ENCODE assay signal across 16 cellular contexts in the genomic region with DNA sequence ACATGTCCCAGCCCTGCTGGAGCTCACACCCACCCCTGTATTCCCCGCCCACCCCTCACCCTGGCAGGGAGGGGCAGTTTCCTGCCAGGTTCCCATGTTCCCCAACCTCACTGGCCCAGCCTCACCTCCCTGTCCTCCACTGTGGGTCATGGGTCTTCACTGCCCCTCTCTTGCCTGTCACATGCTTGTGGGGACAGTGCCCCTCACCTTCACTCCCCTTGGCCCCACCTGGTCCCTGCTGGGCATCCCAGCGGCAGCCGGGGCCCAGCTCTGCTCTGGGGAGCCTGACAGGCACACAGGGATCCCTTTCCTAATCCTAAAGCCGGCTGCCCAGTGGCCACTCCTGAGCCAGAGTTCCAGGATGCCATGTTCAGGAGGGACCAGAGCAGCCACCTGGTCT. TPM values are rescaled to one million over a fixed set of nuclear protein-coding genes. Genes with fewer than 3 reads are reported as not detected.
DNase-seq lines count a peak whose midpoint lies in the region; ATAC-seq and TF ChIP-seq lines count a peak whose summit lies in the region.
"Had no signal": no experiment of that assay in that cellular context is flagged by ENCODE, and none has a peak within 500 bp of the region (broad histone marks: within the 10 kb centered on the region; RNA-seq: fewer than 3 reads in every experiment).

No MANE protein-coding gene starts in this region.

- no peak overlapping the region for H3K27ac Mint-ChIP-seq in chondrocyte (ENCODE audit: unreplicated experiment)
- H3K27ac Mint-ChIP-seq: CD4-positive, alpha-beta memory T cell had no signal

- H3K4me3 ChIP-seq in BLaER1 treated with 17β-estradiol and CSF1 and Interleukin-3, amounts not matched to agents 10 nM and 100 nM, result no peak overlapping the region
- no peak overlapping the region for H3K4me3 ChIP-seq in osteoblast (ENCODE audit: insufficient read depth, low read length)
- H3K4me3 ChIP-seq: GM12878, GM23248, HAP-1 had no signal

- no peaks in the 10 kb centered on the region for H3K4me1 Mint-ChIP-seq in chondrocyte (ENCODE audit: low read depth)
- H3K4me1 Mint-ChIP-seq: CD14-positive monocyte; CD4-positive, alpha-beta memory T cell had no signal

- H3K4me1 ChIP-seq in BLaER1 treated with 17β-estradiol and CSF1 and Interleukin-3, amounts not matched to agents 10 nM and 100 nM, result peaks cover 7 to 92% (median 84%) of the 10 kb centered on the region in 10 experiments; a peak in 19 of 20 replicates
- H3K4me1 ChIP-seq in osteoblast (ENCODE audit: insufficient read depth, low read length), result no peaks in the 10 kb centered on the region
- H3K4me1 ChIP-seq: HAP-1 had no signal

- H3K36me3 ChIP-seq in BLaER1 treated with 17β-estradiol and CSF1 and Interleukin-3, amounts not matched to agents 10 nM and 100 nM, result no peaks in the 10 kb centered on the region
- H3K36me3 ChIP-seq in osteoblast (ENCODE audit: insufficient read depth, low read length), result no peaks in the 10 kb centered on the region
- H3K36me3 ChIP-seq: BE2C, HAP-1 had no signal

- H3K9me3 ChIP-seq in BLaER1 treated with 17β-estradiol and CSF1 and Interleukin-3, amounts not matched to agents 10 nM and 100 nM (replicated peaks in 1 of 11), result no peaks in the 10 kb centered on the region
- no peaks in the 10 kb centered on the region for H3K9me3 ChIP-seq in osteoblast (ENCODE audit: low read depth, low read length)
- H3K9me3 ChIP-seq: BE2C, HAP-1 had no signal

- H3K27ac ChIP-seq in BLaER1 treated with 17β-estradiol and CSF1 and Interleukin-3, amounts not matched to agents 10 nM and 100 nM, result no peak overlapping the region
- H3K27ac ChIP-seq in osteoblast (ENCODE audit: low read depth, low read length), result no peak overlapping the region
- H3K27ac ChIP-seq: GM23248 had no signal

- peak overlapping the region in 8 of 11 experiments; percentile 18 to 95 (median 78); a peak in 12 of 22 replicates for H3K4me2 ChIP-seq in BLaER1 treated with 17β-estradiol and CSF1 and Interleukin-3, amounts not matched to agents 10 nM and 100 nM
- no peak overlapping the region for H3K4me2 ChIP-seq in osteoblast (ENCODE audit: insufficient read depth, low read length)

- DNase-seq in chondrocyte (ENCODE audit: low spot score) (peak; percentile 59), osteoblast (ENCODE audit: insufficient read length, low spot score, missing footprints) (peak; percentile 83), NCI-H774 (lab: John Stamatoyannopoulos, UW) (no peak)
- DNase-seq: ACHN; BE2C; CD4-positive, alpha-beta memory T cell; DMS53; DND-41; EL; GM23248 had no signal

- H2AFZ ChIP-seq in osteoblast (ENCODE audit: low read length), result no peak overlapping the region
- H2AFZ ChIP-seq: GM23248 had no signal

- no peak overlapping the region for H3K4me3 Mint-ChIP-seq in chondrocyte (ENCODE audit: unreplicated experiment)
- H3K4me3 Mint-ChIP-seq: CD14-positive monocyte; CD4-positive, alpha-beta memory T cell had no signal

- H3K27me3 Mint-ChIP-seq in chondrocyte (ENCODE audit: low read depth), result no peaks in the 10 kb centered on the region
- H3K27me3 Mint-ChIP-seq: CD4-positive, alpha-beta memory T cell had no signal

- peak overlapping the region in 1 of 11 experiments; percentile 44; a peak in 1 of 22 replicates for H3K9ac ChIP-seq in BLaER1 treated with 17β-estradiol and CSF1 and Interleukin-3, amounts not matched to agents 10 nM and 100 nM
- H3K9ac ChIP-seq: GM23248 had no signal

- peaks cover 0 to 28% (median 0%) of the 10 kb centered on the region in 11 experiments; a peak in 3 of 22 replicates for H4K20me1 ChIP-seq in BLaER1 treated with 17β-estradiol and CSF1 and Interleukin-3, amounts not matched to agents 10 nM and 100 nM
- H4K20me1 ChIP-seq in osteoblast (ENCODE audit: insufficient read depth, low read length), result no peaks in the 10 kb centered on the region

- peaks cover 0 to 5% (median 0%) of the 10 kb centered on the region in 11 experiments; a peak in 1 of 22 replicates for H3K27me3 ChIP-seq in BLaER1 treated with 17β-estradiol and CSF1 and Interleukin-3, amounts not matched to agents 10 nM and 100 nM
- no peaks in the 10 kb centered on the region for H3K27me3 ChIP-seq in osteoblast (ENCODE audit: insufficient read depth, low read length)
- H3K27me3 ChIP-seq: BE2C had no signal

- TF ChIP-seq CTCF in chondrocyte (IDR thresholded peaks at IDR 0.05), result no peak
- no peak for TF ChIP-seq CTCF in osteoblast (IDR thresholded peaks at IDR 0.05; ENCODE audit: extremely low read depth, low read depth, low read length)

- no peaks in the 10 kb centered on the region for H3K9me3 Mint-ChIP-seq in chondrocyte (ENCODE audit: low read depth)
- H3K9me3 Mint-ChIP-seq: CD14-positive monocyte; CD4-positive, alpha-beta memory T cell had no signal

- no peaks in the 10 kb centered on the region for H3K36me3 Mint-ChIP-seq in chondrocyte (ENCODE audit: low read depth)
- H3K36me3 Mint-ChIP-seq: CD14-positive monocyte; CD4-positive, alpha-beta memory T cell had no signal

- no peaks in the 10 kb centered on the region for H3K79me2 ChIP-seq in osteoblast (ENCODE audit: insufficient read depth, low read length)

- ATAC-seq in GM21447 (IDR thresholded peaks at IDR 0.05; ENCODE audit: unreplicated experiment) (no peak), GM18873 (IDR thresholded peaks at IDR 0.05; ENCODE audit: low FRiP score, unreplicated experiment) (no peak)
- ATAC-seq: GM12878 had no signal

RNA-seq across cellular contexts. Expression of a gene that starts 21.4 kb away (rescaled TPM):
- 15.9 to 17.6 TPM (median 16.3 TPM) in 3 replicates for total RNA-seq in chondrocyte
- total RNA-seq in osteoblast, result 8.7 and 12.7 TPM in 2 replicates

RNA-seq across cellular contexts. Expression of a gene that starts 43.4 kb away (rescaled TPM):
- 2.3 to 3.5 TPM (median 3.1 TPM) in 3 replicates for total RNA-seq in chondrocyte
- not detected in 2 replicates for total RNA-seq in osteoblast
- total RNA-seq: GM12878, GM23248 had no signal

RNA-seq across cellular contexts. Expression of a gene that starts 57.0 kb away (rescaled TPM):
- total RNA-seq in chondrocyte (23.1 to 28.5 TPM (median 24.8 TPM) in 3 replicates), osteoblast (27.9 and 28.3 TPM in 2 replicates)
